20 cellular contexts compared by ENCODE assay signal in the genomic region with DNA sequence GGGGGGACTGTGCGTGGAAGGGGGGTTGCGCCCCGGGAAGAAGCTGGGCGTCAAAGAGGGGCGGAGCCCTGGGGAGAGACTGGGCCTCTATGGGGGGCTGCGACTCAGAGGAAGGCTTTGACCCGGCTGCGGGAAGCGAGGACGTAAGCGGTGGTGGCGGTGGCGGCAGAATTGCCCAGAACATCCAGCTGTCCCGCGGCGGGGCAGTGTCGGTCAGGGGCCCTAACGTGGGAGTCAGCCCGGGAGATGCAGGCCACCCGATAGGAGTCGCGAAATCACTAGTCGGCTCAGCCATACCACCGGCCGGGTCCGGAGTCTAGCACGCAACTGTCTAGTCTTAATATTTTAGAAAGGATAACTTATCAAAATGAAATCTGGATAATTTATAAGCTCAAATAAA.
"Had no signal": no experiment of that assay in that cellular context is flagged by ENCODE, and none has a peak within 500 bp of the region (broad histone marks: within the 10 kb centered on the region; RNA-seq: fewer than 3 reads in every experiment).

No MANE protein-coding gene starts in this region.

- H3K36me3 Mint-ChIP-seq: IgD-negative memory B cell had no signal

- H3K27me3 Mint-ChIP-seq: IgD-negative memory B cell had no signal

- DNase-seq: Kasumi-1; MM.1S; NCI-H1092 treated with DMSO at 0.1 percent for 48 hours; NCI-H1436; NCI-H187; NCI-H2029; NCI-H2081 treated with DMSO at 0.1 percent for 48 hours; NCI-H2171; NCI-H226; NCI-H446; NCI-H510A; NCI-H524 treated with DMSO at 0.1 percent for 48 hours; NCI-H69; NCI-H774; NK-92 treated with Interleukin-12 subunit alpha and Interleukin-12 subunit beta, amount 100 ng/mL, for 24 hours; PC-3; SIG-M5 had no signal

- H3K4me1 Mint-ChIP-seq: IgD-negative memory B cell had no signal

- H3K4me3 Mint-ChIP-seq: IgD-negative memory B cell had no signal

- H3K27ac Mint-ChIP-seq: IgD-negative memory B cell had no signal

- ATAC-seq: K562, Panc1, PC-3 had no signal
